ENCODE assay signal across 8 cellular contexts in the genomic region with DNA sequence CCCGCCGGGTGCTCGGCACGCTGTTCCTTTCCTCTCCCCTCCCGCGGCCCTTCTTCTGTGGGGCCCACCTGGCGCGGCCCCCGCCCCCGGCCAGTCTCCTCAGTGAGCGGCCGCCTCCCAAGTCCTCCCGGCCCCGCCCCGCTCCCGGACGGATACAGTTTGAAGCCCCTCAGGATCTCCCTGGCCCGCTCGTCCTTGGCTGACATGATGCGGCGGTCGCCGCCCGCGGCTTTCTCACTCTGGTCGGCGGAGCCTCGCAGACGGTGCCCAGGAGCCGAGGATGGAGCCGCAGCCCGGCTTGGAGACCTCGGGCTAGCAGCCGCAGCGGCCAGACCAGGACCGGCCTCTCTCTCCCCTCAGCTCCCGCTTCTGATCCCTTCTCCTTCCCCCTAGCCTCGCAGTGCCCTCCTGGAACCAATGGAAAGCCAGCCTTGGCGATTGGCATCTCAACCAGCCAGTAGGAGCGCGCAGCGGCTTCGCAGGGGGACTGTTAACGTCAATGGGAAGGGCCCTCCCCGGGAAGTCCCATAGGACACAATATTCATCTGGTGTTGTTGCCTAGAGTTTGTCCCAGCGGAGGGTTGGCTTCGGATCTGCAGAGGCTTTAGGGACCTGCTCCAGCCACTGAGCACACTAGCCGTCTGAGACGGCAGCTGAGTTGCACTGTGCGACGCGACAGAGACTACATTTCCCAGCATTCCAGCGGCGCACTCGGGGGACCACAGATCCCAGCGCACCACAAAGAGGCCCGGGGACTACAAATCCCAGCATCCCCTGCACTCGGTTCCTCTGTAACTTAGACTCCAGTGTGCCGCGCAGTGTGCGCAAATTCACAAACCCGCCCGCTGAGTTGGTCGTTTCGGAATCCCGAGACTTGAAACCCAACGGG. TPM values are rescaled to one million over a fixed set of nuclear protein-coding genes. Genes with fewer than 3 reads are reported as not detected.
A peak's percentile ranks its signal among the peaks of the same experiment; 100 is the strongest.
DNase-seq lines count a peak whose midpoint lies in the region; ATAC-seq, FAIRE-seq and TF ChIP-seq lines count a peak whose summit lies in the region.

TSS of gene PDE6D (minus strand) at position 374 of the 889 bp plus-strand sequence. CDS start at position 206, 168 bp downstream.

- no peaks in the 10 kb centered on the region for H3K27me3 Mint-ChIP-seq in activated CD4-positive, alpha-beta T cell treated with anti-CD3 and anti-CD28 coated beads for 36 hours

- intact Hi-C loops in activated CD4-positive, alpha-beta T cell treated with anti-CD3 and anti-CD28 coated beads for 36 hours (cut with DNase I, micrococcal nuclease): loop anchor here (1.0 to 10.0 kb wide), 17 partner anchors 74 to 1571 kb away; partner anchors contain the start of genes DGKD (in 1 of the 2), DIS3L2 (in 1 of the 2), EIF4E2 (in 1 of the 2) and GIGYF2 (in 1 of the 2)
- intact Hi-C loops in kidney (cut with DNase I): no loop called here

- peak; percentile 86 for ATAC-seq in HG03442 (IDR thresholded peaks at IDR 0.05; ENCODE audit: unreplicated experiment)
- ATAC-seq in activated CD4-positive, alpha-beta T cell treated with anti-CD3 and anti-CD28 coated beads for 36 hours: peak; percentile 93

- H3K9me3 ChIP-seq in kidney (ENCODE audit: control insufficient read depth in 1 of 2, low read length in 2 of 2): no peaks in the 10 kb centered on the region

- TF ChIP-seq CTCF in choroid plexus epithelial cell (conservative IDR thresholded peaks at IDR 0.05; ENCODE audit: low read depth, low read length): no peak
- no peak for TF ChIP-seq CTCF in kidney (IDR thresholded peaks at IDR 0.05; ENCODE audit: borderline replicate concordance, extremely low read depth, insufficient read depth)

- peak; percentile 99 for DNase-seq in Ammon's horn (ENCODE audit: low spot score)
- peak; percentile 96 for DNase-seq in GM19238 (ENCODE audit: insufficient read length, low spot score)
- peak; percentile 91 to 97 for DNase-seq in NCI-H524 (lab: John Stamatoyannopoulos, UW)
- peak; percentile 97 for DNase-seq in activated CD4-positive, alpha-beta T cell treated with anti-CD3 and anti-CD28 coated beads for 36 hours
- peak; percentile 99 for DNase-seq in choroid plexus epithelial cell (ENCODE audit: low read depth)
- DNase-seq in kidney: peak; percentile 98
- peak; percentile 97 for DNase-seq in stimulated activated CD4-positive, alpha-beta T cell treated with anti-CD3 and anti-CD28 coated beads, Interleukin-15, amount 100 ng/mL, for 24 hours

- peak within 1 kb of the TSS; percentile 92 for H3K27ac Mint-ChIP-seq in activated CD4-positive, alpha-beta T cell treated with anti-CD3 and anti-CD28 coated beads for 36 hours

- peaks cover 44% of the 10 kb centered on the region for H3K4me1 Mint-ChIP-seq in activated CD4-positive, alpha-beta T cell treated with anti-CD3 and anti-CD28 coated beads for 36 hours

- CTCF ChIA-PET in activated CD4-positive, alpha-beta T cell treated with anti-CD3 and anti-CD28 coated beads for 36 hours (lab: Charles Lee): interaction anchor here (0.7 to 1.3 kb wide), 2 partner anchors 19 to 104 kb away, joined by 3 read pairs; no protein-coding TSS in a partner anchor

- peak within 1 kb of the TSS; percentile 84 to 97 for H3K27ac ChIP-seq in kidney (ENCODE audit: low read depth in 2 of 2, low read length in 2 of 2)

- H3K9ac ChIP-seq in kidney (ENCODE audit: low read length in 2 of 2): peak within 1 kb of the TSS; percentile 76 to 90

- peak; percentile 17 for FAIRE-seq in kidney (lab: Jason Lieb, UNC)

- peaks cover 0 to 19% of the 10 kb centered on the region in 2 donors for H3K4me1 ChIP-seq in kidney (ENCODE audit: control insufficient read depth in 1 of 2, insufficient read depth in 1 of 2, low read depth in 1 of 2, low read length in 2 of 2)

- POLR2A ChIA-PET in activated CD4-positive, alpha-beta T cell treated with anti-CD3 and anti-CD28 coated beads for 36 hours (lab: Charles Lee): interaction anchor here (1.0 kb wide), 1 partner anchor 73 kb away, joined by 3 read pairs; the partner anchor contains the start of gene PTMA

- H3K36me3 ChIP-seq in kidney (ENCODE audit: control insufficient read depth in 1 of 2, insufficient read depth in 2 of 2, low read length in 2 of 2): no peaks in the 10 kb centered on the region

- no peaks in the 10 kb centered on the region for H3K36me3 Mint-ChIP-seq in activated CD4-positive, alpha-beta T cell treated with anti-CD3 and anti-CD28 coated beads for 36 hours (ENCODE audit: low read depth)

- H3K9me3 Mint-ChIP-seq in activated CD4-positive, alpha-beta T cell treated with anti-CD3 and anti-CD28 coated beads for 36 hours (ENCODE audit: low read depth): no peaks in the 10 kb centered on the region

- H3K4me3 ChIP-seq in choroid plexus epithelial cell (ENCODE audit: low read depth, low read length) (peak within 1 kb of the TSS; percentile 67), kidney (ENCODE audit: low read length in 2 of 2) (peak within 1 kb of the TSS; percentile 87 to 98)

- peak within 1 kb of the TSS; percentile 83 for H3K4me3 Mint-ChIP-seq in activated CD4-positive, alpha-beta T cell treated with anti-CD3 and anti-CD28 coated beads for 36 hours

RNA-seq across cellular contexts. Expression of gene PDE6D, which starts in this region (rescaled TPM):
- 10 to 100 TPM; 28.0 to 31.1 TPM for total RNA-seq in activated CD4-positive, alpha-beta T cell treated with anti-CD3 and anti-CD28 coated beads for 36 hours
- 21.7 TPM for total RNA-seq in kidney
- 28.2 TPM for polyA plus RNA-seq in kidney (ENCODE audit: insufficient read depth, low read depth, low replicate concordance)

Comparison
In these comparisons a context has a peak if more than half of its experiments do, and no peak if none do; other contexts are left out.
1. Peak in every context shown above with its lines: DNase-seq, ATAC-seq, H3K4me3 ChIP-seq and H3K27ac ChIP-seq.